8 cellular contexts compared by ENCODE assay signal in the genomic region with DNA sequence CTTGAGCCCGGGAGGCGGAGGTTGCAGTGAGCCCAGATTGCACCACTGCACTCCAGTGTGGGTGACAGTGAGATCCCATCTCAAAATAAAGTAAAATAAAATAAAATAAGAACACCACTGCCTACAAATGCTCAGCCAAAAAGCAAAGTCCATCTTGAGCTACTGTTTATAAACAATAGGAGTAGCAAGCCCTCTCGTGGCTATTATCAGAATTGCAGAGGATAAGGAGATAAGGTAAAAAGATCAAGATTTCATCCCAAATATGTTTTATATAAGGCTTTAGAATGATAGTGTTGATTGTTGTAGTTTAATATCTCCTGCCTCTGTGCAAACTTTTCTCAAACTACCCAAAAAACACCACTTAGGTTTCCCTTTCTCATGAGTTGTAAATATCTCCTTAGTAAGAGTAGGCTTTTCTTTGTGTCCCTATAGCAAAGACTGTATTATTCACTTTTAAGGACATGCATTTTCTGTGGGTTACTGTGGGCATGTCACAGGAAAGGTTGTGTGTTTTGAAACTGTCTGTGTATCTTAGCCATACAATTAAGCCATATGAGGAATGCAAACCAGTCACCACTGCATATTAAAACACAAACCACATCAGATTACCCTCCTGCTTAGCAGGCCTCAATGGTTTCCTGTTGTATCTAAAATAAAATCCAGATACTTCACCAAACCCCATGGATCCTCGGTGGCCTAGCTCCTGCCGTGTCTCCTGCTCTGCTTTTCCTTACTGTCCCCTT. TPM values are rescaled to one million over a fixed set of nuclear protein-coding genes. Genes with fewer than 3 reads are reported as not detected.
DNase-seq lines count a peak whose midpoint lies in the region; ATAC-seq and TF ChIP-seq lines count a peak whose summit lies in the region.

No MANE protein-coding gene starts in this region.

- CTCF ChIA-PET in activated CD4-positive, alpha-beta memory T cell treated with anti-CD3 and anti-CD28 coated beads for 36 hours (lab: Charles Lee): interaction anchor here (0.6 to 2.2 kb wide), 11 partner anchors 12 to 1114 kb away, joined by 3 to 15 read pairs (median 3); a partner anchor contains a TSS

- H3K4me1 Mint-ChIP-seq in activated T-helper 17 cell treated with anti-CD3 and anti-CD28 coated beads, Interleukin-2, amount 50 U/mL, for 72 hours: peaks cover 5% of the 10 kb centered on the region
- peaks cover 29% of the 10 kb centered on the region for H3K4me1 Mint-ChIP-seq in activated CD4-positive, alpha-beta memory T cell treated with anti-CD3 and anti-CD28 coated beads for 36 hours (ENCODE audit: low read depth)

- POLR2A ChIA-PET in activated CD4-positive, alpha-beta memory T cell treated with anti-CD3 and anti-CD28 coated beads for 36 hours (lab: Charles Lee): no interaction called here

- WGBS in iPS DF 6.9 (ENCODE audit: insufficient coverage, insufficient read length): no CpG with 5 or more reads among the region's 5 CpGs

- peaks cover 4% of the 10 kb centered on the region for H3K9me3 Mint-ChIP-seq in activated T-helper 17 cell treated with anti-CD3 and anti-CD28 coated beads, Interleukin-2, amount 50 U/mL, for 72 hours
- H3K9me3 Mint-ChIP-seq in activated CD4-positive, alpha-beta memory T cell treated with anti-CD3 and anti-CD28 coated beads for 36 hours: peaks cover 11% of the 10 kb centered on the region

- H3K4me1 ChIP-seq in iPS DF 6.9 (ENCODE audit: control insufficient read depth, insufficient read depth, low read length): no peaks in the 10 kb centered on the region

- intact Hi-C loops in activated CD4-positive, alpha-beta memory T cell treated with anti-CD3 and anti-CD28 coated beads for 36 hours (cut with micrococcal nuclease): loop anchor here (5.0 kb wide), 1 partner anchor 267 kb away; no protein-coding TSS in a partner anchor

- TF ChIP-seq CTCF in GM10266 (IDR thresholded peaks at IDR 0.05; ENCODE audit: control insufficient read depth, insufficient read depth, low read depth, missing control alignments): peak; percentile 70

- ATAC-seq in activated T-helper 17 cell treated with anti-CD3 and anti-CD28 coated beads, Interleukin-2, amount 50 U/mL, for 72 hours (replicated peaks): peak; percentile 57
- ATAC-seq in GM18861 (IDR thresholded peaks at IDR 0.05; ENCODE audit: unreplicated experiment): no peak

- peaks cover 1% of the 10 kb centered on the region for H3K9me3 ChIP-seq in iPS DF 6.9 (ENCODE audit: control insufficient read depth, insufficient read depth, low read length)

- H3K27me3 ChIP-seq in iPS DF 6.9 (ENCODE audit: control insufficient read depth, insufficient read depth, low read length): no peaks in the 10 kb centered on the region

- H3K36me3 ChIP-seq in iPS DF 6.9 (ENCODE audit: control insufficient read depth, insufficient read depth, low read length): no peaks in the 10 kb centered on the region

- no peak overlapping the region for H3K27ac Mint-ChIP-seq in activated T-helper 17 cell treated with anti-CD3 and anti-CD28 coated beads, Interleukin-2, amount 50 U/mL, for 72 hours
- no peak overlapping the region for H3K27ac Mint-ChIP-seq in activated CD4-positive, alpha-beta memory T cell treated with anti-CD3 and anti-CD28 coated beads for 36 hours

- H3K4me3 Mint-ChIP-seq in activated T-helper 17 cell treated with anti-CD3 and anti-CD28 coated beads, Interleukin-2, amount 50 U/mL, for 72 hours: no peak overlapping the region
- no peak overlapping the region for H3K4me3 Mint-ChIP-seq in activated CD4-positive, alpha-beta memory T cell treated with anti-CD3 and anti-CD28 coated beads for 36 hours

- peak; percentile 65 for DNase-seq in Ammon's horn (ENCODE audit: low spot score)
- peak; percentile 72 for DNase-seq in GM10266 (ENCODE audit: extremely low spot score)
- DNase-seq in MV-4-11 (lab: John Stamatoyannopoulos, UW): peak; percentile 70
- DNase-seq in iPS DF 6.9 (ENCODE audit: low read depth, low spot score): peak; percentile 25
- DNase-seq in stromal cell of bone marrow (ENCODE audit: low read depth): peak; percentile 51
- no peak for DNase-seq in activated CD4-positive, alpha-beta memory T cell treated with anti-CD3 and anti-CD28 coated beads for 36 hours

- H3K27ac ChIP-seq in iPS DF 6.9 (ENCODE audit: low read length): no peak overlapping the region

- H3K4me3 ChIP-seq in iPS DF 6.9 (ENCODE audit: low read length): no peak overlapping the region

- H3K27me3 Mint-ChIP-seq in activated T-helper 17 cell treated with anti-CD3 and anti-CD28 coated beads, Interleukin-2, amount 50 U/mL, for 72 hours: peaks cover 6% of the 10 kb centered on the region
- peaks cover 3% of the 10 kb centered on the region for H3K27me3 Mint-ChIP-seq in activated CD4-positive, alpha-beta memory T cell treated with anti-CD3 and anti-CD28 coated beads for 36 hours

- no peaks in the 10 kb centered on the region for H3K36me3 Mint-ChIP-seq in activated T-helper 17 cell treated with anti-CD3 and anti-CD28 coated beads, Interleukin-2, amount 50 U/mL, for 72 hours (ENCODE audit: low read depth)
- H3K36me3 Mint-ChIP-seq in activated CD4-positive, alpha-beta memory T cell treated with anti-CD3 and anti-CD28 coated beads for 36 hours: peaks cover 5% of the 10 kb centered on the region

RNA-seq across cellular contexts. Expression of a gene that starts 31.8 kb away (rescaled TPM):
- total RNA-seq in activated T-helper 17 cell treated with anti-CD3 and anti-CD28 coated beads, Interleukin-2, amount 50 U/mL, for 72 hours: 100 to 1,000 TPM; 179 to 230 TPM
- total RNA-seq in activated CD4-positive, alpha-beta memory T cell treated with anti-CD3 and anti-CD28 coated beads for 36 hours: 100 to 1,000 TPM; 229 to 232 TPM

RNA-seq across cellular contexts. Expression of a gene that starts 39.1 kb away (rescaled TPM):
- 10 to 100 TPM; 33.1 to 40.1 TPM for total RNA-seq in activated T-helper 17 cell treated with anti-CD3 and anti-CD28 coated beads, Interleukin-2, amount 50 U/mL, for 72 hours
- total RNA-seq in activated CD4-positive, alpha-beta memory T cell treated with anti-CD3 and anti-CD28 coated beads for 36 hours: 10 to 100 TPM; 34.0 to 34.7 TPM
